In genomic region chr22:33329398-33329797, GRCh38 we compare ENCODE assay signal across 14 cellular contexts.
"Had no signal": no experiment of that assay in that cellular context is flagged by ENCODE, and none has a peak within 500 bp of the region (broad histone marks: within the 10 kb centered on the region; RNA-seq: fewer than 3 reads in every experiment).

No MANE protein-coding gene starts in this region.

- DNase-seq: activated naive CD4-positive, alpha-beta T cell; heart right ventricle; stimulated activated CD4-positive, alpha-beta T cell treated with anti-CD3 and anti-CD28 coated beads, Interleukin-15, amount 100 ng/mL, for 24 hours; stimulated activated CD4-positive, alpha-beta T cell treated with anti-CD3 and anti-CD28 coated beads, Interleukin-4, amount 100 ng/mL, for 24 hours; stimulated activated naive CD8-positive, alpha-beta T cell treated with anti-CD3 and anti-CD28 coated beads, Interleukin-15, amount 100 ng/mL, for 72 hours; uterus had no signal

- H3K4me3 ChIP-seq: ascending aorta, cardiac muscle cell, heart right ventricle, lung, thoracic aorta, uterus had no signal

- H3K9me3 ChIP-seq: ascending aorta, heart right ventricle, thoracic aorta, uterus had no signal

- H3K27ac ChIP-seq: ascending aorta, cardiac muscle cell, foreskin keratinocyte, heart right ventricle, thoracic aorta, uterus had no signal

- H3K27me3 ChIP-seq: ascending aorta, cardiac muscle cell, heart right ventricle, uterus had no signal

- H3K36me3 ChIP-seq: cardiac muscle cell, thoracic aorta, uterus had no signal

- H3K4me1 Mint-ChIP-seq: stimulated activated naive CD8-positive, alpha-beta T cell treated with anti-CD3 and anti-CD28 coated beads, Interleukin-15, amount 100 ng/mL, for 72 hours had no signal

- H3K4me3 Mint-ChIP-seq: activated T-helper 1 cell treated with anti-CD3 and anti-CD28 coated beads, Interleukin-12 subunit alpha, Interleukin-12 subunit beta, Interleukin-2, Interleukin-4 antibody, amounts not matched to agents 30 ng/mL and 10 ng/mL and 1 ng/mL, durations not matched to agents 14 hours and 24 hours and 36 hours; stimulated activated naive CD8-positive, alpha-beta T cell treated with anti-CD3 and anti-CD28 coated beads, Interleukin-15, amount 100 ng/mL, for 72 hours; T-helper 1 cell treated with Interleukin-12 subunit alpha and Interleukin-12 subunit beta and Interleukin-4 antibody, amounts not matched to agents 30 μg/mL and 1 μg/mL, for 36 hours; WTC11 had no signal

- H3K9me3 Mint-ChIP-seq: T-helper 1 cell treated with Interleukin-12 subunit alpha and Interleukin-12 subunit beta and Interleukin-4 antibody, amounts not matched to agents 30 μg/mL and 1 μg/mL, for 36 hours; WTC11 had no signal

- H3K27ac Mint-ChIP-seq: activated T-helper 1 cell treated with anti-CD3 and anti-CD28 coated beads, Interleukin-12 subunit alpha, Interleukin-12 subunit beta, Interleukin-2, Interleukin-4 antibody, amounts not matched to agents 30 ng/mL and 10 ng/mL and 1 ng/mL, durations not matched to agents 14 hours and 24 hours and 36 hours; stimulated activated naive CD8-positive, alpha-beta T cell treated with anti-CD3 and anti-CD28 coated beads, Interleukin-15, amount 100 ng/mL, for 72 hours; T-helper 1 cell treated with Interleukin-12 subunit alpha and Interleukin-12 subunit beta and Interleukin-4 antibody, amounts not matched to agents 30 μg/mL and 1 μg/mL, for 36 hours; WTC11 had no signal

- ATAC-seq: heart right ventricle; stimulated activated naive CD8-positive, alpha-beta T cell treated with anti-CD3 and anti-CD28 coated beads, Interleukin-15, amount 100 ng/mL, for 72 hours; WTC11 had no signal

- H3K4me1 ChIP-seq: ascending aorta, uterus had no signal
